Comparison of ENCODE assay signal across 26 cellular contexts in the genomic region with DNA sequence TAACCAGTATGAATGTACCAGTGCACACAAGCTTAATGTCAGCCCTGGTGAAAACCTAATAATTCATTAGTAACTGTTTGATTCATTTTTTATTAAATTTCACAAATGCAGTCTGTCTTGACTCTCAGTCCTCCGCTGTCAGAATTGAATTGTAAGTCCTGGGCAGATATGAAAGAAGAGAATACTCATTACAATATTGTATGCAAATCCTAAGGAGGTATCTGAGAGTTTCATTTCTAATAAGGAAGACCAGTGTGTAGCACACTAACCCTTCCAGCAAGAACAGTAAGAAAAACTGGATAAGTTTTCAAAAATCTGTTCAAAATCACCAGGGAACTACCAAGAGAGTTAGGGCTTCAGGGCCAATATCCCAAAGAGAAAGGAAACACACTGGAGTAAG.
"Had no signal": no experiment of that assay in that cellular context is flagged by ENCODE, and none has a peak within 500 bp of the region (broad histone marks: within the 10 kb centered on the region; RNA-seq: fewer than 3 reads in every experiment).

No MANE protein-coding gene starts in this region.

- DNase-seq: Kasumi-1; MM.1S; NCI-H1092 treated with DMSO at 0.1 percent for 48 hours; NCI-H1436; NCI-H187; NCI-H2029; NCI-H2081 treated with DMSO at 0.1 percent for 48 hours; NCI-H2171; NCI-H226; NCI-H446; NCI-H510A; NCI-H524 treated with DMSO at 0.1 percent for 48 hours; NCI-H69; NCI-H774; NK-92 treated with Interleukin-12 subunit alpha and Interleukin-12 subunit beta, amount 100 ng/mL, for 24 hours; PC-3; SHP77; SW 1271; T-cell had no signal

- H3K27ac ChIP-seq: HL-60, KMS-11, RWPE1 had no signal

- FAIRE-seq: HTR-8/SVneo, K562 had no signal

- H3K9ac ChIP-seq: KMS-11 had no signal

- H3K4me2 ChIP-seq: KMS-11 had no signal

- ATAC-seq: K562, Panc1, PC-3, SK-N-SH treated with all-trans-retinoic acid at 6 μM for 48 hours, T-cell had no signal

- H3K4me3 ChIP-seq: K562 had no signal
